In the genomic region with DNA sequence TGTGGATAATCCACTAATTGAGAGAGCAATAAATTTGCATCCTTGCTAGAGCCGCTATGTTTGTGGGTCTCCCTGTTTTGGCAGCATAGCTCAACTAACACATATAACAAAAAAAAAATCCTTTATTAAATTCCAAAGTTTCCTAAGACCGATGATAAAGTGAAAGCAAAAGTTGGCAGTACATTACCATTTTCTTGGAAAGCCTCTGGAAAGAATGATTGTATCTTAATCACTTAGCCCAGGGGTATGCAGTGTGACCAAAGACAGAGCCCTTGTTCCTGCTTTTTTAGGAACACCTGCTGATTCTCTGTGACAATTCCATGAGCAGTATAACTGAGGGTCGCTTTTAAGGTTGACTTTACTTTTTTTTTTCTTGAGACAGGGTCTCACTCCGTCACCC, we compare ENCODE assay signal across 14 cellular contexts. TPM values are rescaled to one million over a fixed set of nuclear protein-coding genes. Genes with fewer than 3 reads are reported as not detected.
DNase-seq lines count a peak whose midpoint lies in the region; ATAC-seq and TF ChIP-seq lines count a peak whose summit lies in the region.
"Had no signal": no experiment of that assay in that cellular context is flagged by ENCODE, and none has a peak within 500 bp of the region (broad histone marks: within the 10 kb centered on the region; RNA-seq: fewer than 3 reads in every experiment).

No MANE protein-coding gene starts in this region.

- intact Hi-C loops in activated naive CD4-positive, alpha-beta T cell treated with anti-CD3 and anti-CD28 coated beads for 36 hours (cut with micrococcal nuclease) = loop anchor here (10.0 kb wide), 2 partner anchors 926 to 1024 kb away; a partner anchor contains a TSS
- intact Hi-C loops in upper lobe of right lung (cut with DNase I) = no loop called here
- intact Hi-C loops in left ventricle myocardium superior (cut with micrococcal nuclease) = no loop called here

- peak overlapping the region; percentile 91 for H3K4me3 Mint-ChIP-seq in activated naive CD4-positive, alpha-beta T cell treated with anti-CD3 and anti-CD28 coated beads for 36 hours
- H3K4me3 Mint-ChIP-seq in activated T-helper 17 cell treated with anti-CD3 and anti-CD28 coated beads, Interleukin-2, amount 50 U/mL, for 72 hours = peak overlapping the region; percentile 87
- H3K4me3 Mint-ChIP-seq: CD14-positive monocyte, neural crest cell had no signal

- H3K27ac ChIP-seq in foreskin keratinocyte (no peak overlapping the region), upper lobe of right lung (peak overlapping the region; percentile 32)
- H3K27ac ChIP-seq: thyroid gland had no signal

- no peaks in the 10 kb centered on the region for H3K27me3 ChIP-seq in foreskin keratinocyte
- H3K27me3 ChIP-seq in upper lobe of right lung = no peaks in the 10 kb centered on the region
- H3K27me3 ChIP-seq: thyroid gland had no signal

- H3K4me1 ChIP-seq in foreskin keratinocyte = peaks cover 8% of the 10 kb centered on the region
- H3K4me1 ChIP-seq in upper lobe of right lung = peaks cover 3% of the 10 kb centered on the region
- H3K4me1 ChIP-seq: thyroid gland had no signal

- peak overlapping the region; percentile 100 for H3K27ac Mint-ChIP-seq in activated naive CD4-positive, alpha-beta T cell treated with anti-CD3 and anti-CD28 coated beads for 36 hours
- H3K27ac Mint-ChIP-seq in activated T-helper 17 cell treated with anti-CD3 and anti-CD28 coated beads, Interleukin-2, amount 50 U/mL, for 72 hours = peak overlapping the region; percentile 78
- H3K27ac Mint-ChIP-seq: CD14-positive monocyte had no signal

- H3K36me3 Mint-ChIP-seq in activated naive CD4-positive, alpha-beta T cell treated with anti-CD3 and anti-CD28 coated beads for 36 hours (ENCODE audit: low read depth) = peaks cover 57% of the 10 kb centered on the region
- H3K36me3 Mint-ChIP-seq in activated T-helper 17 cell treated with anti-CD3 and anti-CD28 coated beads, Interleukin-2, amount 50 U/mL, for 72 hours (ENCODE audit: low read depth) = peaks cover 43% of the 10 kb centered on the region
- H3K36me3 Mint-ChIP-seq: CD14-positive monocyte had no signal

- no peak for TF ChIP-seq CTCF in foreskin keratinocyte (conservative IDR thresholded peaks at IDR 0.05)
- TF ChIP-seq CTCF in upper lobe of right lung (IDR thresholded peaks at IDR 0.05) = no peak

- H3K27me3 Mint-ChIP-seq in activated naive CD4-positive, alpha-beta T cell treated with anti-CD3 and anti-CD28 coated beads for 36 hours (ENCODE audit: low read depth) = no peaks in the 10 kb centered on the region
- H3K27me3 Mint-ChIP-seq in activated T-helper 17 cell treated with anti-CD3 and anti-CD28 coated beads, Interleukin-2, amount 50 U/mL, for 72 hours = no peaks in the 10 kb centered on the region

- peaks cover 20% of the 10 kb centered on the region for H3K9me3 Mint-ChIP-seq in activated naive CD4-positive, alpha-beta T cell treated with anti-CD3 and anti-CD28 coated beads for 36 hours
- peaks cover 5% of the 10 kb centered on the region for H3K9me3 Mint-ChIP-seq in activated T-helper 17 cell treated with anti-CD3 and anti-CD28 coated beads, Interleukin-2, amount 50 U/mL, for 72 hours
- H3K9me3 Mint-ChIP-seq: neural crest cell had no signal

- H3K4me1 Mint-ChIP-seq in activated naive CD4-positive, alpha-beta T cell treated with anti-CD3 and anti-CD28 coated beads for 36 hours (ENCODE audit: low read depth) = peaks cover 57% of the 10 kb centered on the region
- peaks cover 28% of the 10 kb centered on the region for H3K4me1 Mint-ChIP-seq in activated T-helper 17 cell treated with anti-CD3 and anti-CD28 coated beads, Interleukin-2, amount 50 U/mL, for 72 hours

- no peaks in the 10 kb centered on the region for H3K9me3 ChIP-seq in upper lobe of right lung
- H3K9me3 ChIP-seq: thyroid gland had no signal

- no peak for ATAC-seq in activated T-helper 17 cell treated with anti-CD3 and anti-CD28 coated beads, Interleukin-2, amount 50 U/mL, for 72 hours (replicated peaks)
- ATAC-seq in foreskin keratinocyte = peak; percentile 74
- no peak for ATAC-seq in upper lobe of right lung
- ATAC-seq in left ventricle myocardium superior = no peak
- ATAC-seq: K562 had no signal

- DNase-seq in activated naive CD4-positive, alpha-beta T cell treated with anti-CD3 and anti-CD28 coated beads for 36 hours = no peak
- DNase-seq in activated naive CD4-positive, alpha-beta T cell (lab: John Stamatoyannopoulos, UW) = no peak
- DNase-seq in foreskin keratinocyte = peak in 1 of 2 donors; percentile 23
- DNase-seq in upper lobe of right lung = no peak
- DNase-seq in Kasumi-1 (lab: John Stamatoyannopoulos, UW) = no peak
- DNase-seq in left ventricle myocardium superior = no peak
- no peak for DNase-seq in NCI-H345 treated with DMSO at 0.1 percent for 48 hours (lab: John Stamatoyannopoulos, UW; ENCODE audit: unreplicated experiment)
- DNase-seq: cortex of kidney, NCI-H2227 treated with DMSO at 0.1 percent for 48 hours, thyroid gland had no signal

- H3K36me3 ChIP-seq in upper lobe of right lung = no peaks in the 10 kb centered on the region
- H3K36me3 ChIP-seq: thyroid gland had no signal

- peak overlapping the region; percentile 23 for H3K4me3 ChIP-seq in upper lobe of right lung
- H3K4me3 ChIP-seq: K562, thyroid gland had no signal

- CTCF ChIA-PET in activated naive CD4-positive, alpha-beta T cell treated with anti-CD3 and anti-CD28 coated beads for 36 hours (lab: Charles Lee) = interaction anchor here (1.1 to 14.8 kb wide), 10 partner anchors 10 to 233 kb away, joined by 3 to 163 read pairs (median 6); no protein-coding TSS in a partner anchor

RNA-seq across cellular contexts. Expression of a gene that starts 5.4 kb away (rescaled TPM):
- 100 to 1,000 TPM; 144 to 147 TPM for total RNA-seq in activated naive CD4-positive, alpha-beta T cell treated with anti-CD3 and anti-CD28 coated beads for 36 hours
- 100 to 1,000 TPM; 162 to 203 TPM for total RNA-seq in activated T-helper 17 cell treated with anti-CD3 and anti-CD28 coated beads, Interleukin-2, amount 50 U/mL, for 72 hours
- total RNA-seq in foreskin keratinocyte (4.5 and 6.7 TPM in 2 replicates), upper lobe of right lung (226 TPM), left ventricle myocardium superior (1.5 TPM)
- 1.2 and 2.1 TPM in 2 replicates for polyA plus RNA-seq in foreskin keratinocyte
- total RNA-seq: neural crest cell had no signal

Comparison
In these comparisons a context has a peak if more than half of its experiments do, and no peak if none do; other contexts are left out.
1. RNA of a gene that starts 5.4 kb away (total RNA-seq): 226 TPM in upper lobe of right lung (single experiment), 162 to 203 TPM in activated T-helper 17 cell treated with anti-CD3 and anti-CD28 coated beads, Interleukin-2, amount 50 U/mL, for 72 hours and 144 to 147 TPM in activated naive CD4-positive, alpha-beta T cell treated with anti-CD3 and anti-CD28 coated beads for 36 hours; 4.5 to 6.7 TPM in foreskin keratinocyte and 1.5 TPM in left ventricle myocardium superior (single experiment); every median in the first group is over 10 times any median in the second.